19 cellular contexts compared by ENCODE assay signal in the genomic region with DNA sequence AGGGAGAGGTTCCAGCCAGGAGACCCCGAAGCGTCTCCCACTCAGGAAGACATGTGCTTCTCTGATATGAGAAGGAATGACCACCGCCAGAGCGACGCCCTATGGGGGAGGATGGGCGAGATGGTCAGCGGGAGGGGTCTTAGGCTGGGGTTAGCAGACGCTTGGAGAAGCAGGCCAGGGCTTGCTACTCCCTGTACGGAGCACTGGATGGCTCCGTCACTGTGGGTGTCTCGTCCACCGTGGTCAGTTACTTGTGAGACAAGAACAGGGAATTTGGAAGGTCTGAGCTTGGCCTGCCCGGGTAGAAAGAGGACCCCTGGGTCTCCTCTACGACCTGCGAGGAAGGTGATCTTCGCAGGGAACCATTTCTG. TPM values are rescaled to one million over a fixed set of nuclear protein-coding genes. Genes with fewer than 3 reads are reported as not detected.
A peak's percentile ranks its signal among the peaks of the same experiment; 100 is the strongest.
DNase-seq lines count a peak whose midpoint lies in the region; ATAC-seq, FAIRE-seq and TF ChIP-seq lines count a peak whose summit lies in the region.
"Had no signal": no experiment of that assay in that cellular context is flagged by ENCODE, and none has a peak within 500 bp of the region (broad histone marks: within the 10 kb centered on the region; RNA-seq: fewer than 3 reads in every experiment).

No MANE protein-coding gene starts in this region.

- intact Hi-C loops in HepG2 (cut with micrococcal nuclease; ENCODE audit: unreplicated experiment) (loop anchor here (1.0 to 2.0 kb wide), 2 partner anchors 108 to 347 kb away; no protein-coding TSS in a partner anchor), right lobe of liver (cut with DNase I) (no loop called here), PC-3 (cut with micrococcal nuclease) (loop anchor here (1.0 to 5.0 kb wide), 3 partner anchors 102 to 910 kb away; no protein-coding TSS in a partner anchor)

- H3K27me3 ChIP-seq in HepG2 (ENCODE audit: control insufficient read depth in 1 of 2, insufficient read depth in 2 of 2, low read length in 2 of 2): peaks cover 2 to 26% of the 10 kb centered on the region in 2 experiments; a peak in 3 of 5 replicates
- no peaks in the 10 kb centered on the region for H3K27me3 ChIP-seq in right lobe of liver
- no peaks in the 10 kb centered on the region for H3K27me3 ChIP-seq in PC-3 (ENCODE audit: low read length)
- H3K27me3 ChIP-seq: adrenal gland, ovary, SJSA1 had no signal

- H3K36me3 ChIP-seq in HepG2 (replicated peaks in 1 of 2; ENCODE audit: control insufficient read depth in 1 of 2, insufficient read depth in 2 of 2, low read length in 2 of 2) (no peaks in the 10 kb centered on the region), right lobe of liver (no peaks in the 10 kb centered on the region), PC-3 (ENCODE audit: low read depth, low read length) (no peaks in the 10 kb centered on the region)
- H3K36me3 ChIP-seq: adrenal gland, esophagus squamous epithelium, left lung, ovary, SJSA1 had no signal

- H3K9me3 Mint-ChIP-seq in immature natural killer cell: no peaks in the 10 kb centered on the region
- H3K9me3 Mint-ChIP-seq: effector memory CD8-positive, alpha-beta T cell; natural killer cell treated with Interleukin-12 subunit alpha and Interleukin-12 subunit beta and Interleukin-15 and Interleukin-18, amount 100 ng/mL, for 72 hours had no signal

- POLR2A ChIA-PET in HepG2 (lab: Yijun Ruan, JAX) (no interaction called here), PC-3 (lab: Charles Lee; ENCODE audit: unreplicated experiment) (no interaction called here)

- BruUV-seq in HepG2 (replicated peaks; lab: Mats Ljungman, UMichigan) (no TSS peak), PC-3 (replicated peaks; lab: Mats Ljungman, UMichigan) (no TSS peak)

- H3K4me2 ChIP-seq in HepG2 (ENCODE audit: low read depth, low read length) (no peak overlapping the region), PC-3 (ENCODE audit: low read length) (peak overlapping the region; percentile 23; the same call in 1 of the 2 replicates)
- H3K4me2 ChIP-seq: GM23338 had no signal

- H3K27ac ChIP-seq in HepG2 (ENCODE audit: extremely low read length, insufficient read depth, low read length) (no peak overlapping the region), right lobe of liver (no peak overlapping the region), PC-3 (ENCODE audit: low read length) (peak overlapping the region; percentile 70)
- H3K27ac ChIP-seq: left lung, ovary, SJSA1 had no signal

- H3K4me3 ChIP-seq in HepG2 (replicated peaks in 1 of 3; ENCODE audit: insufficient read depth in 1 of 3, low read depth in 2 of 3, low read length in 3 of 3) (no peak overlapping the region), right lobe of liver (no peak overlapping the region), PC-3 (ENCODE audit: low read length) (no peak overlapping the region)
- H3K4me3 ChIP-seq: GM23338, ovary, SJSA1 had no signal

- peaks cover 5% of the 10 kb centered on the region in 2 donors for H3K4me1 Mint-ChIP-seq in immature natural killer cell

- H4K20me1 ChIP-seq in HepG2 (ENCODE audit: insufficient read depth, low read length) (no peaks in the 10 kb centered on the region), PC-3 (ENCODE audit: low read length) (no peaks in the 10 kb centered on the region)

- H2AFZ ChIP-seq in HepG2 (ENCODE audit: low read length): no peak overlapping the region
- H2AFZ ChIP-seq in PC-3 (ENCODE audit: low read length): peak overlapping the region; percentile 63

- H3K79me2 ChIP-seq in HepG2 (ENCODE audit: insufficient read depth, low read length): no peaks in the 10 kb centered on the region
- no peaks in the 10 kb centered on the region for H3K79me2 ChIP-seq in PC-3 (ENCODE audit: low read length)

- no peak for TF ChIP-seq CTCF in HepG2 (CRISPR knock-in tag; IDR thresholded peaks at IDR 0.05)
- no peak for TF ChIP-seq CTCF in right lobe of liver (IDR thresholded peaks at IDR 0.05)
- TF ChIP-seq CTCF in PC-3 (conservative IDR thresholded peaks at IDR 0.05; ENCODE audit: low read depth, low read length): no peak

- H3F3A ChIP-seq in PC-3 (ENCODE audit: low read length, unreplicated experiment): no peaks in the 10 kb centered on the region

- no peaks in the 10 kb centered on the region for H3K36me3 Mint-ChIP-seq in immature natural killer cell
- H3K36me3 Mint-ChIP-seq: brain; natural killer cell treated with Interleukin-12 subunit alpha and Interleukin-12 subunit beta and Interleukin-15 and Interleukin-18, amount 100 ng/mL, for 72 hours had no signal

- TF ChIP-seq EP300 in HepG2 (IDR thresholded peaks at IDR 0.05; ENCODE audit: low read depth in 2 of 2, low read length in 2 of 2) (no peak), HepG2 (CRISPR knock-in tag; IDR thresholded peaks at IDR 0.05; ENCODE audit: borderline replicate concordance) (no peak)

- DNase-seq in HepG2 (ENCODE audit: low spot score) (no peak), right lobe of liver (no peak), PC-3 (no peak), immature natural killer cell (no peak), medulla oblongata (ENCODE audit: extremely low spot score) (no peak)
- DNase-seq: esophagus squamous epithelium had no signal

- H3K4me3 Mint-ChIP-seq in immature natural killer cell: peak overlapping the region in 3 of 5 donors; percentile 82 to 86 (median 84)
- H3K4me3 Mint-ChIP-seq: brain, GM23338 had no signal

- peaks cover 0 to 6% (median 2%) of the 10 kb centered on the region in 3 donors for H3K27me3 Mint-ChIP-seq in immature natural killer cell (ENCODE audit: low read depth in 3 of 3)

- H3K27ac Mint-ChIP-seq in immature natural killer cell: no peak overlapping the region
- H3K27ac Mint-ChIP-seq: GM23338; natural killer cell treated with Interleukin-12 subunit alpha and Interleukin-12 subunit beta and Interleukin-15 and Interleukin-18, amount 100 ng/mL, for 72 hours had no signal

- ATAC-seq in HepG2 (peak; percentile 23; the same call in 2 of the 3 replicates), right lobe of liver (no peak), PC-3 (no peak), GM18868 (IDR thresholded peaks at IDR 0.05; ENCODE audit: unreplicated experiment) (no peak), HG03571 (IDR thresholded peaks at IDR 0.05; ENCODE audit: unreplicated experiment) (no peak), HG02938 (IDR thresholded peaks at IDR 0.05; ENCODE audit: unreplicated experiment) (no peak)

- H3K4me1 ChIP-seq in HepG2 (ENCODE audit: insufficient read depth, low read length) (no peaks in the 10 kb centered on the region), right lobe of liver (peaks cover 0 to 7% (median 0%) of the 10 kb centered on the region in 4 donors), PC-3 (ENCODE audit: insufficient read depth, low read length) (peaks cover 24% of the 10 kb centered on the region)

- TF ChIP-seq POLR2A in HepG2 (IDR thresholded peaks at IDR 0.05; ENCODE audit: insufficient read depth in 1 of 2, low read depth in 2 of 2, low read length in 2 of 2) (no peak), right lobe of liver (IDR thresholded peaks at IDR 0.05) (no peak)

- no peak for TF ChIP-seq RAD21 in HepG2 (CRISPR knock-in tag; IDR thresholded peaks at IDR 0.05)

- H3K9ac ChIP-seq in HepG2 (ENCODE audit: insufficient read depth, low read depth, low read length) (no peak overlapping the region), PC-3 (ENCODE audit: low read length) (peak overlapping the region; percentile 36)

- FAIRE-seq in HepG2 (lab: Jason Lieb, UNC): no peak
- FAIRE-seq: frontal cortex, RCC 7860 had no signal

- CTCF ChIA-PET in HepG2 (lab: Yijun Ruan, JAX; ENCODE audit: low intra/inter-chr PET ratio, low total read pairs) (interaction anchor here (1.1 to 2.1 kb wide), 4 partner anchors 108 to 619 kb away, joined by 3 to 7 read pairs (median 4); no protein-coding TSS in a partner anchor), PC-3 (lab: Charles Lee) (interaction anchor here (1.4 kb wide), 1 partner anchor 108 kb away, joined by 4 read pairs; no protein-coding TSS in a partner anchor)

- in situ Hi-C loops in HepG2 (cut with HindIII; ENCODE audit: extremely low pct_ligation_motif_present, low pct_unique_long_range_greater_than_20kb): loop anchor here (5.0 kb wide), 2 partner anchors 105 to 345 kb away; no protein-coding TSS in a partner anchor

- H3K9me2 ChIP-seq in PC-3 (replicated peaks; ENCODE audit: low read length): no peaks in the 10 kb centered on the region

- H3K9me3 ChIP-seq in HepG2 (ENCODE audit: low read length): no peaks in the 10 kb centered on the region
- H3K9me3 ChIP-seq in right lobe of liver: no peaks in the 10 kb centered on the region
- H3K9me3 ChIP-seq in PC-3 (ENCODE audit: low read length): no peaks in the 10 kb centered on the region
- H3K9me3 ChIP-seq: adrenal gland, left lung, ovary had no signal

- WGBS in HepG2 (ENCODE audit: low lambda C conversion rate): 39% methylated on average over 11 of the region's 16 CpGs
- 60% methylated on average over 7 of the region's 16 CpGs for WGBS in right lobe of liver (ENCODE audit: insufficient coverage, low coverage, low lambda C conversion rate, missing lambda C conversion rate)

RNA-seq across cellular contexts. Expression of a gene that starts 39.8 kb away (rescaled TPM):
- total RNA-seq in HepG2 (2016; rRNA removed; fragmentation: Illumina TruSeq; extraction: Trizol) (39.7 and 45.9 TPM in 2 replicates), right lobe of liver (10 to 100 TPM in 2 of 6 experiments, 1 to 10 TPM in 4; 4.2 to 11.4 (median 7.0) TPM), PC-3 (2014; rRNA removed) (25.5 and 30.8 TPM in 2 replicates)
- total RNA-seq in HepG2 (2016; cell fraction: cytosol; rRNA removed; fragmentation: Illumina TruSeq; extraction: Trizol; ENCODE audit: low read depth): 26.8 and 30.8 TPM in 2 replicates
- total RNA-seq in HepG2 (2016; cell fraction: insoluble cytoplasmic fraction; rRNA removed; fragmentation: Illumina TruSeq; extraction: Trizol): 36.9 and 47.1 TPM in 2 replicates
- 43.7 and 45.0 TPM in 2 replicates for total RNA-seq in HepG2 (2016; cell fraction: membrane; rRNA removed; fragmentation: Illumina TruSeq; extraction: Trizol)
- 27.3 and 30.5 TPM in 2 replicates for total RNA-seq in HepG2 (2016; cell fraction: nucleus; rRNA removed; fragmentation: Illumina TruSeq; extraction: Trizol)
- polyA plus RNA-seq in HepG2 (2011; rRNA removed) (32.1 and 49.4 TPM in 2 replicates), immature natural killer cell (10 to 100 TPM; 22.0 to 38.5 (median 37.1) TPM)
- polyA plus RNA-seq in HepG2 (2011; cell fraction: cytosol; rRNA removed): 33.5 and 39.5 TPM in 2 replicates
- polyA plus RNA-seq in HepG2 (2011; cell fraction: nucleus; rRNA removed): 29.6 and 38.2 TPM in 2 replicates
- 36.5 and 48.1 TPM in 2 replicates for polyA plus RNA-seq in HepG2 (2012)
- 37.2 and 42.5 TPM in 2 replicates for polyA plus RNA-seq in HepG2 (2016; cell fraction: cytosol; fragmentation: Illumina TruSeq; extraction: Trizol; ENCODE audit: low read depth)
- polyA plus RNA-seq in HepG2 (2016; cell fraction: insoluble cytoplasmic fraction; fragmentation: Illumina TruSeq; extraction: Trizol; ENCODE audit: low read depth): 36.2 and 38.9 TPM in 2 replicates
- polyA plus RNA-seq in HepG2 (2016; cell fraction: membrane; fragmentation: Illumina TruSeq; extraction: Trizol; ENCODE audit: low read depth): 38.3 and 46.2 TPM in 2 replicates
- 49.7 and 63.7 TPM in 2 replicates for polyA plus RNA-seq in HepG2 (2016; cell fraction: nucleus; fragmentation: Illumina TruSeq; extraction: Trizol; ENCODE audit: insufficient read depth, low read depth)
- 19.9 and 51.6 TPM in 2 replicates for polyA minus RNA-seq in HepG2 (2011; rRNA and poly(A)+ RNA removed; ENCODE audit: low replicate concordance)
- polyA minus RNA-seq in HepG2 (2011; cell fraction: cytosol; rRNA and poly(A)+ RNA removed): 14.5 and 14.9 TPM in 2 replicates
- 39.4 and 50.0 TPM in 2 replicates for polyA minus RNA-seq in HepG2 (2011; cell fraction: nucleus; rRNA and poly(A)+ RNA removed)

Comparison
In these comparisons a context has a peak if more than half of its experiments do, and no peak if none do; other contexts are left out.
1. intact Hi-C loops: an anchor here in HepG2 (1.0 to 2.0 kb wide) and PC-3 (1.0 to 5.0 kb wide); none called in right lobe of liver.